13 cellular contexts compared by ENCODE assay signal in genomic region chr10:29131952-29132820, GRCh38.
A peak's percentile ranks its signal among the peaks of the same experiment; 100 is the strongest.
DNase-seq lines count a peak whose midpoint lies in the region; FAIRE-seq and TF ChIP-seq lines count a peak whose summit lies in the region.
"Had no signal": no experiment of that assay in that cellular context is flagged by ENCODE, and none has a peak within 500 bp of the region (broad histone marks: within the 10 kb centered on the region; RNA-seq: fewer than 3 reads in every experiment).

No MANE protein-coding gene starts in this region.

- H2AFZ ChIP-seq in endothelial cell of umbilical vein (ENCODE audit: low read depth, low read length): peak overlapping the region; percentile 95

- H3K4me3 Mint-ChIP-seq in nephron progenitor cell: no peak overlapping the region
- H3K4me3 Mint-ChIP-seq: activated CD8-positive, alpha-beta memory T cell treated with anti-CD3 and anti-CD28 coated beads, Interleukin-2, amount 10 ng/mL, durations not matched to agents 7 days and 5 days; CD4-positive, alpha-beta memory T cell; stimulated activated naive CD8-positive, alpha-beta T cell treated with anti-CD3 and anti-CD28 coated beads, Interleukin-15, amount 100 ng/mL, for 72 hours had no signal

- peak overlapping the region; percentile 78 for H3K4me2 ChIP-seq in endothelial cell of umbilical vein (ENCODE audit: insufficient read depth, low read length)

- peaks cover 3% of the 10 kb centered on the region for H3K27me3 Mint-ChIP-seq in nephron progenitor cell (ENCODE audit: low read depth, poor library complexity)

- in situ Hi-C loops in GM13976 (cut with MboI; ENCODE audit: low sequenced_read_pairs, unreplicated experiment): loop anchor here (25.0 kb wide), 1 partner anchor 470 kb away; no protein-coding TSS in a partner anchor

- H3K9me3 ChIP-seq in endothelial cell of umbilical vein (replicated peaks; ENCODE audit: control insufficient read depth, insufficient read depth, low read length): no peaks in the 10 kb centered on the region
- H3K9me3 ChIP-seq in colonic mucosa: no peaks in the 10 kb centered on the region

- H3K27me3 ChIP-seq in endothelial cell of umbilical vein (ENCODE audit: control insufficient read depth in 2 of 2, insufficient read depth in 2 of 2, low read length in 2 of 2) (peaks cover 6% of the 10 kb centered on the region in 2 experiments), colonic mucosa (no peaks in the 10 kb centered on the region)

- dilution Hi-C loops in endothelial cell of umbilical vein (cut with MboI; ENCODE audit: extremely low pct_ligation_motif_present, low sequenced_read_pairs): no loop called here

- H3K9me3 Mint-ChIP-seq in nephron progenitor cell: no peaks in the 10 kb centered on the region
- H3K9me3 Mint-ChIP-seq: stimulated activated naive CD8-positive, alpha-beta T cell treated with anti-CD3 and anti-CD28 coated beads, Interleukin-15, amount 100 ng/mL, for 72 hours had no signal

- H3K4me1 Mint-ChIP-seq in nephron progenitor cell: peaks cover 20% of the 10 kb centered on the region
- H3K4me1 Mint-ChIP-seq: activated CD8-positive, alpha-beta memory T cell treated with anti-CD3 and anti-CD28 coated beads, Interleukin-2, amount 10 ng/mL, durations not matched to agents 7 days and 5 days; CD4-positive, alpha-beta memory T cell; stimulated activated naive CD8-positive, alpha-beta T cell treated with anti-CD3 and anti-CD28 coated beads, Interleukin-15, amount 100 ng/mL, for 72 hours had no signal

- peak overlapping the region; percentile 41 for H3K27ac ChIP-seq in endothelial cell of umbilical vein (ENCODE audit: insufficient read depth, low read depth, low read length)
- H3K27ac ChIP-seq in colonic mucosa: no peak overlapping the region

- H3K4me1 ChIP-seq in endothelial cell of umbilical vein (ENCODE audit: control insufficient read depth, extremely low read depth, insufficient read depth, low read length) (peaks cover 16% of the 10 kb centered on the region), colonic mucosa (no peaks in the 10 kb centered on the region)

- peak overlapping the region; percentile 63 for H3K27ac Mint-ChIP-seq in nephron progenitor cell
- H3K27ac Mint-ChIP-seq: activated CD8-positive, alpha-beta memory T cell treated with anti-CD3 and anti-CD28 coated beads, Interleukin-2, amount 10 ng/mL, durations not matched to agents 7 days and 5 days; CD4-positive, alpha-beta memory T cell had no signal

- intact Hi-C loops in endothelial cell of umbilical vein (cut with micrococcal nuclease): loop anchor here (1.0 to 10.0 kb wide), 5 partner anchors 27 to 469 kb away; partner anchors contain the start of gene BAMBI
- intact Hi-C loops in colonic mucosa (cut with DNase I): loop anchor here (5.0 kb wide), 1 partner anchor 470 kb away; no protein-coding TSS in a partner anchor

- CTCF ChIA-PET in endothelial cell of umbilical vein (lab: Charles Lee): interaction anchor here (0.7 to 2.6 kb wide), 16 partner anchors 8 to 505 kb away, joined by 3 to 22 read pairs (median 4); no protein-coding TSS in a partner anchor

- H3K36me3 ChIP-seq in endothelial cell of umbilical vein (ENCODE audit: control insufficient read depth in 2 of 2, extremely low read depth in 1 of 2, insufficient read depth in 2 of 2, low read length in 2 of 2): no peaks in the 10 kb centered on the region
- no peaks in the 10 kb centered on the region for H3K36me3 ChIP-seq in colonic mucosa

- no TSS peak for BruUV-seq in endothelial cell of umbilical vein (replicated peaks; lab: Mats Ljungman, UMichigan)

- POLR2A ChIA-PET in endothelial cell of umbilical vein (lab: Charles Lee): interaction anchor here (0.7 kb wide), 1 partner anchor 18 kb away, joined by 3 read pairs; no protein-coding TSS in a partner anchor

- H3K36me3 Mint-ChIP-seq in nephron progenitor cell (ENCODE audit: low read depth): no peaks in the 10 kb centered on the region
- H3K36me3 Mint-ChIP-seq: activated CD8-positive, alpha-beta memory T cell treated with anti-CD3 and anti-CD28 coated beads, Interleukin-2, amount 10 ng/mL, durations not matched to agents 7 days and 5 days; CD4-positive, alpha-beta memory T cell had no signal

- no peaks in the 10 kb centered on the region for H4K20me1 ChIP-seq in endothelial cell of umbilical vein (replicated peaks; ENCODE audit: control insufficient read depth, extremely low read depth, insufficient read depth, low read length)

- peak; percentile 54 for TF ChIP-seq POLR2A in endothelial cell of umbilical vein (IDR thresholded peaks at IDR 0.05; ENCODE audit: low read depth, low read length)

- TF ChIP-seq CTCF in endothelial cell of umbilical vein (IDR thresholded peaks at IDR 0.05; ENCODE audit: extremely low read depth in 1 of 2, insufficient read depth in 1 of 2, low read depth in 1 of 2, low read length in 2 of 2) (no peak), nephron progenitor cell (IDR thresholded peaks at IDR 0.05) (no peak), GM13976 (IDR thresholded peaks at IDR 0.05; ENCODE audit: borderline replicate concordance, control extremely low read depth, extremely low read depth, insufficient read depth, missing control alignments) (no peak), colonic mucosa (IDR thresholded peaks at IDR 0.05) (no peak)

- no peaks in the 10 kb centered on the region for H3K9me1 ChIP-seq in endothelial cell of umbilical vein (replicated peaks; ENCODE audit: control insufficient read depth, extremely low read depth, insufficient read depth, low read length)

- no peak overlapping the region for H3K4me3 ChIP-seq in endothelial cell of umbilical vein (replicated peaks in 1 of 3; ENCODE audit: insufficient read depth in 1 of 3, low read depth in 1 of 3, low read length in 3 of 3)
- no peak overlapping the region for H3K4me3 ChIP-seq in colonic mucosa
- H3K4me3 ChIP-seq: GM12878 had no signal

- FAIRE-seq in endothelial cell of umbilical vein (lab: Jason Lieb, UNC): peak; percentile 81
- FAIRE-seq: GM12878 had no signal

- H3K79me2 ChIP-seq in endothelial cell of umbilical vein (ENCODE audit: control insufficient read depth, insufficient read depth, low read length): no peaks in the 10 kb centered on the region

- no peak overlapping the region for H3K9ac ChIP-seq in endothelial cell of umbilical vein (replicated peaks; ENCODE audit: extremely low read depth, insufficient read depth, low read length)
- no peak overlapping the region for H3K9ac ChIP-seq in colonic mucosa (ENCODE audit: low read depth in 2 of 2, low read length in 2 of 2)

- peak; percentile 48 for DNase-seq in CMK (ENCODE audit: low read depth)
- DNase-seq in NCI-H69 (lab: John Stamatoyannopoulos, UW): peak; percentile 78
- DNase-seq in endothelial cell of umbilical vein (ENCODE audit: low read depth, low spot score): peak; percentile 95
- DNase-seq in nephron progenitor cell: no peak
- DNase-seq in putamen (ENCODE audit: low spot score): no peak
- DNase-seq in GM13976 (ENCODE audit: low spot score): no peak
- no peak for DNase-seq in colonic mucosa
- DNase-seq in NCI-H2029 treated with DMSO at 0.1 percent for 48 hours (lab: John Stamatoyannopoulos, UW): no peak
- DNase-seq: activated CD8-positive, alpha-beta memory T cell treated with anti-CD3 and anti-CD28 coated beads, Interleukin-2, amount 10 ng/mL, durations not matched to agents 7 days and 5 days; CD4-positive, alpha-beta memory T cell; NCI-H510A; stimulated activated naive CD8-positive, alpha-beta T cell treated with anti-CD3 and anti-CD28 coated beads, Interleukin-15, amount 100 ng/mL, for 72 hours had no signal

TF ChIP-seq in endothelial cell of umbilical vein, 7 proteins besides CTCF, POLR2A, EP300 and RAD21:
- peak; percentile 72 for TF ChIP-seq POLR2AphosphoS5 (IDR thresholded peaks at IDR 0.05; ENCODE audit: insufficient read depth, low read depth, low read length)
- TF ChIP-seq MAX (IDR thresholded peaks at IDR 0.05; ENCODE audit: insufficient read depth, insufficient read length): no peak
- peak; percentile 43 for TF ChIP-seq JUN (IDR thresholded peaks at IDR 0.05; ENCODE audit: borderline replicate concordance, insufficient read depth, insufficient read length, low read depth)
- TF ChIP-seq FOS (IDR thresholded peaks at IDR 0.05; ENCODE audit: borderline replicate concordance, insufficient read depth, low read length): peak; percentile 40
- peak; percentile 85 for TF ChIP-seq GATA2 (IDR thresholded peaks at IDR 0.05; ENCODE audit: insufficient read depth, insufficient read length, low read depth, low read length)

Comparison
In these comparisons a context has a peak if more than half of its experiments do, and no peak if none do; other contexts are left out.
1. DNase-seq: peak in CMK (single experiment), NCI-H69 (single experiment) and endothelial cell of umbilical vein (single experiment); none in nephron progenitor cell (single experiment), putamen (single experiment), GM13976 (single experiment), colonic mucosa (single experiment) and NCI-H2029 treated with DMSO at 0.1 percent for 48 hours (single experiment).